In genomic region chr1:82503805-82504204, GRCh38 we compare ENCODE assay signal across 28 cellular contexts.
A peak's percentile ranks its signal among the peaks of the same experiment; 100 is the strongest.
DNase-seq lines count a peak whose midpoint lies in the region; ATAC-seq, FAIRE-seq and TF ChIP-seq lines count a peak whose summit lies in the region.
"Had no signal": no experiment of that assay in that cellular context is flagged by ENCODE, and none has a peak within 500 bp of the region (broad histone marks: within the 10 kb centered on the region; RNA-seq: fewer than 3 reads in every experiment).

No MANE protein-coding gene starts in this region.

- no peak for FAIRE-seq in HTR-8/SVneo (lab: Jason Lieb, UNC)
- FAIRE-seq: small intestine had no signal

- TF ChIP-seq CTCF in fibroblast of the aortic adventitia (IDR thresholded peaks at IDR 0.05; ENCODE audit: insufficient read depth, low read length): no peak
- no peak for TF ChIP-seq CTCF in thoracic aorta (IDR thresholded peaks at IDR 0.05)

- peaks cover 9 to 20% of the 10 kb centered on the region in 2 donors for H3K4me1 ChIP-seq in thoracic aorta (ENCODE audit: control insufficient read depth in 1 of 2, low read depth in 2 of 2)
- H3K4me1 ChIP-seq: colonic mucosa, Peyer's patch had no signal

- no peaks in the 10 kb centered on the region for H3K27me3 ChIP-seq in thoracic aorta (replicated peaks; ENCODE audit: insufficient read depth)
- H3K27me3 ChIP-seq: brain microvascular endothelial cell, colonic mucosa, heart left ventricle, Peyer's patch had no signal

- H3K4me3 ChIP-seq in fibroblast of the aortic adventitia (ENCODE audit: low read depth, low read length) (no peak overlapping the region), thoracic aorta (peak overlapping the region; percentile 49)
- H3K4me3 ChIP-seq: colonic mucosa, heart left ventricle, Peyer's patch had no signal

- no peaks in the 10 kb centered on the region for H3K36me3 ChIP-seq in thoracic aorta
- H3K36me3 ChIP-seq: brain microvascular endothelial cell, colonic mucosa, heart left ventricle, Peyer's patch had no signal

- peak; percentile 20 for DNase-seq in NCI-H2171 treated with DMSO at 0.1 percent for 48 hours (lab: John Stamatoyannopoulos, UW)
- no peak for DNase-seq in NCI-H2171 (lab: John Stamatoyannopoulos, UW)
- peak; percentile 24 for DNase-seq in brain pericyte (ENCODE audit: low read depth, low spot score)
- peak; percentile 37 for DNase-seq in fibroblast of the aortic adventitia (ENCODE audit: low read depth)
- DNase-seq in thoracic aorta (ENCODE audit: low spot score): no peak
- no peak for DNase-seq in HTR-8/SVneo (ENCODE audit: insufficient read length, low spot score)
- no peak for DNase-seq in NCI-H1930 (lab: John Stamatoyannopoulos, UW)
- DNase-seq in GM03348 (ENCODE audit: low spot score): no peak
- DNase-seq: 8988T; activated CD4-positive, alpha-beta T cell treated with anti-CD3 and anti-CD28 coated beads, Interleukin-2, amount 50 U/mL, for 4 hours; activated CD8-positive, alpha-beta memory T cell treated with anti-CD3 and anti-CD28 coated beads, Interleukin-2, amount 50 U/mL, for 4 hours; AML-193; brain microvascular endothelial cell; CD8-positive, alpha-beta memory T cell; colonic mucosa; DMS153; endodermal cell; heart left ventricle; IMR-90; mesenchymal stem cell; NCI-H1105; NCI-H2029 treated with DMSO at 0.1 percent for 48 hours; nucleus accumbens; Peyer's patch; small intestine; stimulated activated CD4-positive, alpha-beta T cell treated with anti-CD3 and anti-CD28 coated beads, Interleukin-1b, Interleukin-23, amount 100 ng/mL, for 48 hours had no signal

- no peak for ATAC-seq in thoracic aorta (ENCODE audit: insufficient number of reproducible peaks, low FRiP score, low read depth)
- ATAC-seq: activated T-helper 17 cell treated with anti-CD3 and anti-CD28 coated beads, Interleukin-2, amount 50 U/mL, for 72 hours; heart left ventricle; WTC11 had no signal

- peak overlapping the region; percentile 37 to 69 for H3K27ac ChIP-seq in thoracic aorta
- H3K27ac ChIP-seq: brain microvascular endothelial cell, colonic mucosa, Peyer's patch had no signal

- H3K9me3 ChIP-seq in thoracic aorta: no peaks in the 10 kb centered on the region
- H3K9me3 ChIP-seq: colonic mucosa, heart left ventricle, Peyer's patch had no signal

Comparison
In these comparisons a context has a peak if more than half of its experiments do, and no peak if none do; other contexts are left out.
1. DNase-seq: peak in NCI-H2171 treated with DMSO at 0.1 percent for 48 hours (single experiment), brain pericyte (single experiment) and fibroblast of the aortic adventitia (single experiment); none in NCI-H2171 (single experiment), thoracic aorta (single experiment), HTR-8/SVneo (single experiment), NCI-H1930 (0 of 2) and GM03348 (single experiment).